In the genomic region with DNA sequence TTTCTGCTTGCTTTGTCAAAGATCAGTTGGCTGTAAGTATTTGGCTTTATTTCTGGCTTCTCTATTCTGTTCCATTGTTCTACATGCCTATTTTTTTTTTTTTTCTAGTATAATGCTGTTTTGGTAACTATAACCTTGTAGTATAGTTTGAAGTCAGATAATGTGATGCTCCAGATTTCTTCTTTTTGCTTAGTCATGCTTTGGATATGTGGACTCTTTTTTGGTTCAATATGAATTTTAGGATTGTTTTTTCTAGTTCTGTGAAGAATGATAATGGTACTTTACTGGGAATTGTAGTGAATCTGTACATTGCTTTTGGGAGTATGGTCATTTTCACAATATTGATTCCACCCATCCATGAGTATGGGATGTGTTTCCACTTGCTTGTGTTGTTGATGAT, we compare ENCODE assay signal across 8 cellular contexts. TPM values are rescaled to one million over a fixed set of nuclear protein-coding genes. Genes with fewer than 3 reads are reported as not detected.
"Had no signal": no experiment of that assay in that cellular context is flagged by ENCODE, and none has a peak within 500 bp of the region (broad histone marks: within the 10 kb centered on the region; RNA-seq: fewer than 3 reads in every experiment).

No MANE protein-coding gene starts in this region.

- H3K36me3 ChIP-seq: HAP-1 had no signal

- H3K4me3 Mint-ChIP-seq: GM23338, HFFc6, IgD-negative memory B cell had no signal

- DNase-seq: H7, HFFc6, KG1 had no signal

- H3K9me3 ChIP-seq: HAP-1 had no signal

- H3K4me3 ChIP-seq: GM23338, HAP-1 had no signal

- ATAC-seq: GM23338, HCT116 had no signal

- H3K4me1 ChIP-seq: HAP-1 had no signal

- H2AFZ ChIP-seq: GM23338 had no signal

- H3K27ac ChIP-seq: HL-60 had no signal

- H3K4me1 Mint-ChIP-seq: GM23338, IgD-negative memory B cell had no signal

- H3K27ac Mint-ChIP-seq: GM23338, HFFc6, IgD-negative memory B cell had no signal

- H3K4me2 ChIP-seq: GM23338 had no signal

RNA-seq across cellular contexts. Expression of a gene that starts 37.9 kb away (rescaled TPM):
- polyA plus RNA-seq: GM23338 had no signal
